In genomic region chr19:2033115-2033824, GRCh38 we compare ENCODE assay signal across 9 cellular contexts. TPM values are rescaled to one million over a fixed set of nuclear protein-coding genes. Genes with fewer than 3 reads are reported as not detected.
DNase-seq lines count a peak whose midpoint lies in the region; ATAC-seq and TF ChIP-seq lines count a peak whose summit lies in the region.
"Had no signal": no experiment of that assay in that cellular context is flagged by ENCODE, and none has a peak within 500 bp of the region (broad histone marks: within the 10 kb centered on the region; RNA-seq: fewer than 3 reads in every experiment).

No MANE protein-coding gene starts in this region.

- no peak for TF ChIP-seq CTCF in activated CD8-positive, alpha-beta T cell treated with anti-CD3 and anti-CD28 coated beads for 36 hours (IDR thresholded peaks at IDR 0.05)
- TF ChIP-seq CTCF in brain (conservative IDR thresholded peaks at IDR 0.05): no peak
- no peak for TF ChIP-seq CTCF in tibial nerve (IDR thresholded peaks at IDR 0.05)

- no peak for ATAC-seq in activated CD8-positive, alpha-beta T cell treated with anti-CD3 and anti-CD28 coated beads for 36 hours
- no peak for ATAC-seq in activated CD8-positive, alpha-beta T cell treated with anti-CD3 and anti-CD28 coated beads, Interleukin-2, amount 10 ng/mL, durations not matched to agents 7 days and 5 days
- ATAC-seq in naive thymus-derived CD4-positive, alpha-beta T cell: no peak
- ATAC-seq in natural killer cell treated with Interleukin-12 subunit alpha and Interleukin-12 subunit beta and Interleukin-15 and Interleukin-18, amount 100 ng/mL, for 72 hours: no peak
- no peak for ATAC-seq in GM19035 (IDR thresholded peaks at IDR 0.05; ENCODE audit: unreplicated experiment)

- TF ChIP-seq POLR2A in tibial nerve (IDR thresholded peaks at IDR 0.05): no peak

- H3K27ac ChIP-seq in naive thymus-derived CD4-positive, alpha-beta T cell (ENCODE audit: low read depth, low read length): no peak overlapping the region
- H3K27ac ChIP-seq in tibial nerve: peak overlapping the region; percentile 88 to 98 (median 98)

- peaks cover 0 to 4% (median 0%) of the 10 kb centered on the region in 3 experiments for H3K9me3 ChIP-seq in naive thymus-derived CD4-positive, alpha-beta T cell (ENCODE audit: control insufficient read depth in 2 of 3, low read length in 3 of 3)
- H3K9me3 ChIP-seq in tibial nerve: peaks cover 0 to 13% (median 3%) of the 10 kb centered on the region in 4 donors

- no peaks in the 10 kb centered on the region for H3K36me3 Mint-ChIP-seq in activated CD8-positive, alpha-beta T cell treated with anti-CD3 and anti-CD28 coated beads for 36 hours (ENCODE audit: low read depth)
- H3K36me3 Mint-ChIP-seq in activated CD8-positive, alpha-beta T cell treated with anti-CD3 and anti-CD28 coated beads, Interleukin-2, amount 10 ng/mL, durations not matched to agents 7 days and 5 days (ENCODE audit: low read depth): peaks cover 3% of the 10 kb centered on the region
- no peaks in the 10 kb centered on the region for H3K36me3 Mint-ChIP-seq in brain
- no peaks in the 10 kb centered on the region for H3K36me3 Mint-ChIP-seq in naive thymus-derived CD4-positive, alpha-beta T cell
- no peaks in the 10 kb centered on the region for H3K36me3 Mint-ChIP-seq in natural killer cell treated with Interleukin-12 subunit alpha and Interleukin-12 subunit beta and Interleukin-15 and Interleukin-18, amount 100 ng/mL, for 72 hours
- H3K36me3 Mint-ChIP-seq: type B pancreatic cell had no signal

- peaks cover 5% of the 10 kb centered on the region for H3K9me3 Mint-ChIP-seq in activated CD8-positive, alpha-beta T cell treated with anti-CD3 and anti-CD28 coated beads for 36 hours
- H3K9me3 Mint-ChIP-seq in activated CD8-positive, alpha-beta T cell treated with anti-CD3 and anti-CD28 coated beads, Interleukin-2, amount 10 ng/mL, durations not matched to agents 7 days and 5 days (ENCODE audit: insufficient read depth): no peaks in the 10 kb centered on the region
- peaks cover 0 to 16% (median 5%) of the 10 kb centered on the region in 5 experiments for H3K9me3 Mint-ChIP-seq in brain
- peaks cover 0 to 3% (median 0%) of the 10 kb centered on the region in 11 donors for H3K9me3 Mint-ChIP-seq in naive thymus-derived CD4-positive, alpha-beta T cell
- H3K9me3 Mint-ChIP-seq in natural killer cell treated with Interleukin-12 subunit alpha and Interleukin-12 subunit beta and Interleukin-15 and Interleukin-18, amount 100 ng/mL, for 72 hours: no peaks in the 10 kb centered on the region
- H3K9me3 Mint-ChIP-seq: type B pancreatic cell had no signal

- intact Hi-C loops in activated CD8-positive, alpha-beta T cell treated with anti-CD3 and anti-CD28 coated beads for 36 hours (cut with micrococcal nuclease): no loop called here
- intact Hi-C loops in naive thymus-derived CD4-positive, alpha-beta T cell (cut with micrococcal nuclease): no loop called here

- 85 to 89% methylated on average over 6 of the region's 6 CpGs for WGBS in tibial nerve, 2 donors

- peak overlapping the region; percentile 7 for H3K27ac Mint-ChIP-seq in activated CD8-positive, alpha-beta T cell treated with anti-CD3 and anti-CD28 coated beads for 36 hours
- H3K27ac Mint-ChIP-seq in activated CD8-positive, alpha-beta T cell treated with anti-CD3 and anti-CD28 coated beads, Interleukin-2, amount 10 ng/mL, durations not matched to agents 7 days and 5 days: no peak overlapping the region
- H3K27ac Mint-ChIP-seq in brain: peak overlapping the region in 4 of 5 experiments; percentile 55 to 93 (median 60)
- H3K27ac Mint-ChIP-seq in naive thymus-derived CD4-positive, alpha-beta T cell: peak overlapping the region in 6 of 9 donors; percentile 57 to 94 (median 88)
- peak overlapping the region in 1 of 2 donors; percentile 92 for H3K27ac Mint-ChIP-seq in natural killer cell treated with Interleukin-12 subunit alpha and Interleukin-12 subunit beta and Interleukin-15 and Interleukin-18, amount 100 ng/mL, for 72 hours

- TF ChIP-seq EP300 in tibial nerve (IDR thresholded peaks at IDR 0.05): no peak

- no peaks in the 10 kb centered on the region for H3K27me3 ChIP-seq in naive thymus-derived CD4-positive, alpha-beta T cell (ENCODE audit: control insufficient read depth in 2 of 2, insufficient read depth in 2 of 2, low read length in 2 of 2)
- H3K27me3 ChIP-seq in tibial nerve: no peaks in the 10 kb centered on the region

- peaks cover 14 to 26% of the 10 kb centered on the region in 2 donors for H3K4me1 ChIP-seq in naive thymus-derived CD4-positive, alpha-beta T cell (ENCODE audit: control insufficient read depth in 2 of 2, insufficient read depth in 2 of 2, low read length in 2 of 2)
- peaks cover 0 to 69% (median 45%) of the 10 kb centered on the region in 4 donors for H3K4me1 ChIP-seq in tibial nerve

- CTCF ChIA-PET in activated CD8-positive, alpha-beta T cell treated with anti-CD3 and anti-CD28 coated beads for 36 hours (lab: Charles Lee): interaction anchor here (0.8 to 2.5 kb wide), 4 partner anchors 9 to 37 kb away, joined by 3 to 14 read pairs (median 6); no protein-coding TSS in a partner anchor
- CTCF ChIA-PET in activated CD8-positive, alpha-beta T cell treated with anti-CD3 and anti-CD28 coated beads, Interleukin-2, amount 10 ng/mL, durations not matched to agents 7 days and 5 days (lab: Charles Lee): interaction anchor here (1.2 to 3.7 kb wide), 5 partner anchors 9 to 21 kb away, joined by 3 to 14 read pairs (median 4); no protein-coding TSS in a partner anchor
- CTCF ChIA-PET in naive thymus-derived CD4-positive, alpha-beta T cell (lab: Charles Lee): interaction anchor here (0.9 to 1.3 kb wide), 2 partner anchors 16 to 19 kb away, joined by 3 read pairs; no protein-coding TSS in a partner anchor

- H3K4me3 Mint-ChIP-seq in activated CD8-positive, alpha-beta T cell treated with anti-CD3 and anti-CD28 coated beads for 36 hours: no peak overlapping the region
- no peak overlapping the region for H3K4me3 Mint-ChIP-seq in activated CD8-positive, alpha-beta T cell treated with anti-CD3 and anti-CD28 coated beads, Interleukin-2, amount 10 ng/mL, durations not matched to agents 7 days and 5 days
- no peak overlapping the region for H3K4me3 Mint-ChIP-seq in brain
- H3K4me3 Mint-ChIP-seq in naive thymus-derived CD4-positive, alpha-beta T cell: peak overlapping the region in 6 of 10 donors; percentile 16 to 85 (median 56)
- H3K4me3 Mint-ChIP-seq in natural killer cell treated with Interleukin-12 subunit alpha and Interleukin-12 subunit beta and Interleukin-15 and Interleukin-18, amount 100 ng/mL, for 72 hours: no peak overlapping the region
- H3K4me3 Mint-ChIP-seq: type B pancreatic cell had no signal

- H3K27me3 Mint-ChIP-seq in activated CD8-positive, alpha-beta T cell treated with anti-CD3 and anti-CD28 coated beads for 36 hours: no peaks in the 10 kb centered on the region
- H3K27me3 Mint-ChIP-seq in activated CD8-positive, alpha-beta T cell treated with anti-CD3 and anti-CD28 coated beads, Interleukin-2, amount 10 ng/mL, durations not matched to agents 7 days and 5 days (ENCODE audit: low read depth): no peaks in the 10 kb centered on the region
- peaks cover 4% of the 10 kb centered on the region for H3K27me3 Mint-ChIP-seq in brain
- no peaks in the 10 kb centered on the region for H3K27me3 Mint-ChIP-seq in naive thymus-derived CD4-positive, alpha-beta T cell
- peaks cover 0 to 3% of the 10 kb centered on the region in 2 donors for H3K27me3 Mint-ChIP-seq in natural killer cell treated with Interleukin-12 subunit alpha and Interleukin-12 subunit beta and Interleukin-15 and Interleukin-18, amount 100 ng/mL, for 72 hours
- H3K27me3 Mint-ChIP-seq: type B pancreatic cell had no signal

- DNase-seq in activated CD8-positive, alpha-beta T cell treated with anti-CD3 and anti-CD28 coated beads for 36 hours: no peak
- DNase-seq in activated CD8-positive, alpha-beta T cell treated with anti-CD3 and anti-CD28 coated beads, Interleukin-2, amount 10 ng/mL, durations not matched to agents 7 days and 5 days: no peak
- DNase-seq in naive thymus-derived CD4-positive, alpha-beta T cell: no peak
- DNase-seq in tibial nerve (ENCODE audit: low spot score in 2 of 2) (no peak), A172 (ENCODE audit: low spot score) (no peak)
- no peak for DNase-seq in natural killer cell treated with Interleukin-12 subunit alpha and Interleukin-12 subunit beta and Interleukin-15 and Interleukin-18, amount 100 ng/mL, for 72 hours (ENCODE audit: low spot score)

- peaks cover 25% of the 10 kb centered on the region for H3K4me1 Mint-ChIP-seq in activated CD8-positive, alpha-beta T cell treated with anti-CD3 and anti-CD28 coated beads for 36 hours (ENCODE audit: low read depth)
- H3K4me1 Mint-ChIP-seq in activated CD8-positive, alpha-beta T cell treated with anti-CD3 and anti-CD28 coated beads, Interleukin-2, amount 10 ng/mL, durations not matched to agents 7 days and 5 days (ENCODE audit: low read depth): peaks cover 33% of the 10 kb centered on the region
- H3K4me1 Mint-ChIP-seq in brain: peaks cover 16% of the 10 kb centered on the region
- peaks cover 11 to 40% (median 27%) of the 10 kb centered on the region in 7 donors for H3K4me1 Mint-ChIP-seq in naive thymus-derived CD4-positive, alpha-beta T cell
- peaks cover 15 to 20% of the 10 kb centered on the region in 2 donors for H3K4me1 Mint-ChIP-seq in natural killer cell treated with Interleukin-12 subunit alpha and Interleukin-12 subunit beta and Interleukin-15 and Interleukin-18, amount 100 ng/mL, for 72 hours (ENCODE audit: low read depth in 2 of 2)

- no peak overlapping the region for H3K4me3 ChIP-seq in naive thymus-derived CD4-positive, alpha-beta T cell (ENCODE audit: low read length)
- H3K4me3 ChIP-seq in tibial nerve: peak overlapping the region in 1 of 4 donors; percentile 8

- POLR2A ChIA-PET in activated CD8-positive, alpha-beta T cell treated with anti-CD3 and anti-CD28 coated beads for 36 hours (lab: Charles Lee): interaction anchor here (1.0 to 3.0 kb wide), 2 partner anchors 8 to 60 kb away, joined by 3 to 25 read pairs; no protein-coding TSS in a partner anchor
- POLR2A ChIA-PET in activated CD8-positive, alpha-beta T cell treated with anti-CD3 and anti-CD28 coated beads, Interleukin-2, amount 10 ng/mL, durations not matched to agents 7 days and 5 days (lab: Charles Lee): interaction anchor here (1.5 to 2.4 kb wide), 4 partner anchors 9 to 52 kb away, joined by 4 to 12 read pairs (median 8); no protein-coding TSS in a partner anchor
- POLR2A ChIA-PET in naive thymus-derived CD4-positive, alpha-beta T cell (lab: Charles Lee): interaction anchor here (0.8 to 2.9 kb wide), 6 partner anchors 10 to 237 kb away, joined by 3 to 34 read pairs (median 3); no protein-coding TSS in a partner anchor

- peaks cover 0 to 8% (median 0%) of the 10 kb centered on the region in 3 experiments for H3K36me3 ChIP-seq in naive thymus-derived CD4-positive, alpha-beta T cell (ENCODE audit: control insufficient read depth in 2 of 3, insufficient read depth in 3 of 3, low read length in 3 of 3)
- H3K36me3 ChIP-seq in tibial nerve: peaks cover 0 to 2% (median 0%) of the 10 kb centered on the region in 3 donors

RNA-seq across cellular contexts. Expression of gene BTBD2, which starts 17.8 kb away (rescaled TPM):
- 10 to 100 TPM; 36.5 to 44.6 TPM for total RNA-seq in activated CD8-positive, alpha-beta T cell treated with anti-CD3 and anti-CD28 coated beads for 36 hours
- 10 to 100 TPM; 48.2 to 53.4 TPM for total RNA-seq in activated CD8-positive, alpha-beta T cell treated with anti-CD3 and anti-CD28 coated beads, Interleukin-2, amount 10 ng/mL, durations not matched to agents 7 days and 5 days
- polyA plus RNA-seq in brain (ENCODE audit: insufficient read depth, low read depth, low replicate concordance): 195 TPM
- total RNA-seq in naive thymus-derived CD4-positive, alpha-beta T cell: 10 to 100 TPM; 53.0 to 70.8 (median 67.5) TPM
- 1 to 10 TPM; 5.2 to 6.5 TPM for polyA plus RNA-seq in naive thymus-derived CD4-positive, alpha-beta T cell
- 10 to 100 TPM; 54.0 to 94.5 (median 73.5) TPM for total RNA-seq in tibial nerve
- total RNA-seq in natural killer cell treated with Interleukin-12 subunit alpha and Interleukin-12 subunit beta and Interleukin-15 and Interleukin-18, amount 100 ng/mL, for 72 hours: 10 to 100 TPM; 19.9 to 23.0 TPM
- total RNA-seq in A172 (2014; rRNA removed; shearing (Covaris generic)): 54.7 and 60.4 TPM in 2 replicates

RNA-seq across cellular contexts. Expression of gene MKNK2, which starts 17.8 kb away (rescaled TPM):
- 100 to 1,000 TPM; 323 to 327 TPM for total RNA-seq in activated CD8-positive, alpha-beta T cell treated with anti-CD3 and anti-CD28 coated beads for 36 hours
- 100 to 1,000 TPM; 332 to 348 TPM for total RNA-seq in activated CD8-positive, alpha-beta T cell treated with anti-CD3 and anti-CD28 coated beads, Interleukin-2, amount 10 ng/mL, durations not matched to agents 7 days and 5 days
- 64.7 TPM for polyA plus RNA-seq in brain (ENCODE audit: insufficient read depth, low read depth, low replicate concordance)
- total RNA-seq in naive thymus-derived CD4-positive, alpha-beta T cell: 100 to 1,000 TPM; 190 to 347 (median 238) TPM
- 10 to 100 TPM; 28.8 to 52.9 TPM for polyA plus RNA-seq in naive thymus-derived CD4-positive, alpha-beta T cell
- 100 to 1,000 TPM; 126 to 265 (median 152) TPM for total RNA-seq in tibial nerve
- 100 to 1,000 TPM; 303 to 308 TPM for total RNA-seq in natural killer cell treated with Interleukin-12 subunit alpha and Interleukin-12 subunit beta and Interleukin-15 and Interleukin-18, amount 100 ng/mL, for 72 hours
- total RNA-seq in A172 (2014; rRNA removed; shearing (Covaris generic)): 40.4 and 53.8 TPM in 2 replicates

Comparison
In these comparisons a context has a peak if more than half of its experiments do, and no peak if none do; other contexts are left out.
1. H3K4me3 Mint-ChIP-seq: peak in naive thymus-derived CD4-positive, alpha-beta T cell (6 of 10); none in activated CD8-positive, alpha-beta T cell treated with anti-CD3 and anti-CD28 coated beads for 36 hours (single experiment), activated CD8-positive, alpha-beta T cell treated with anti-CD3 and anti-CD28 coated beads, Interleukin-2, amount 10 ng/mL, durations not matched to agents 7 days and 5 days (single experiment), brain (0 of 5) and natural killer cell treated with Interleukin-12 subunit alpha and Interleukin-12 subunit beta and Interleukin-15 and Interleukin-18, amount 100 ng/mL, for 72 hours (single experiment).